ENCODE assay signal across 1 cellular context in genomic region chr9:74025402-74025894, GRCh38.
A peak's percentile ranks its signal among the peaks of the same experiment; 100 is the strongest.
TF ChIP-seq lines count a peak whose summit lies in the region.

No MANE protein-coding gene starts in this region.

TF ChIP-seq in HepG2, 621 proteins besides CTCF, POLR2A, EP300 and RAD21 (continued from another document and continues in another):
- TF ChIP-seq DRAP1 (CRISPR knock-in tag; IDR thresholded peaks at IDR 0.05) (no peak), CC2D1A (CRISPR knock-in tag; IDR thresholded peaks at IDR 0.05) (no peak), CBX2 (IDR thresholded peaks at IDR 0.05; ENCODE audit: low read depth, low read length) (no peak), CBX2 (CRISPR knock-in tag; IDR thresholded peaks at IDR 0.05; ENCODE audit: low read depth) (no peak), SMAD3 (CRISPR knock-in tag; IDR thresholded peaks at IDR 0.05) (peak; percentile 78), ATF5 (CRISPR knock-in tag; IDR thresholded peaks at IDR 0.05; ENCODE audit: low read depth) (no peak), ATM (IDR thresholded peaks at IDR 0.05; ENCODE audit: borderline replicate concordance) (no peak), ZNF441 (CRISPR knock-in tag; IDR thresholded peaks at IDR 0.05; ENCODE audit: borderline replicate concordance) (no peak), PRPF4 (IDR thresholded peaks at IDR 0.05; ENCODE audit: low read depth, low read length, poor library complexity, severe bottlenecking) (no peak), ZNF292 (CRISPR knock-in tag; IDR thresholded peaks at IDR 0.05; ENCODE audit: borderline replicate concordance, low read depth) (no peak), ZNF280D (CRISPR knock-in tag; IDR thresholded peaks at IDR 0.05) (no peak), TCF12 (IDR thresholded peaks at IDR 0.05) (no peak), TCF12 (CRISPR knock-in tag; IDR thresholded peaks at IDR 0.05) (no peak), IRF2 (CRISPR knock-in tag; IDR thresholded peaks at IDR 0.05) (no peak; the same call in 1 of the 2 replicates), SNAPC2 (CRISPR knock-in tag; IDR thresholded peaks at IDR 0.05) (no peak), MEIS2 (CRISPR knock-in tag; IDR thresholded peaks at IDR 0.05) (no peak), ZNF282 (IDR thresholded peaks at IDR 0.05; ENCODE audit: partially characterized antibody) (no peak), TRAFD1 (CRISPR knock-in tag; IDR thresholded peaks at IDR 0.05; ENCODE audit: borderline replicate concordance) (no peak), BCL3 (CRISPR knock-in tag; IDR thresholded peaks at IDR 0.05) (no peak), TEF (CRISPR knock-in tag; IDR thresholded peaks at IDR 0.05) (peak; percentile 91), ZNF382 (CRISPR knock-in tag; IDR thresholded peaks at IDR 0.05; ENCODE audit: borderline replicate concordance) (no peak), SMARCE1 (IDR thresholded peaks at IDR 0.05; ENCODE audit: borderline replicate concordance) (peak; percentile 4; the same call in 1 of the 2 replicates), ZBTB1 (CRISPR knock-in tag; IDR thresholded peaks at IDR 0.05; ENCODE audit: borderline replicate concordance) (no peak), TOE1 (CRISPR knock-in tag; IDR thresholded peaks at IDR 0.05) (0 out of 2 replicates have a peak, but pooled peaks have one; percentile 67), HNF4G (IDR thresholded peaks at IDR 0.05; ENCODE audit: borderline replicate concordance, low read depth, low read length) (peak; percentile 95), HNF4G (CRISPR knock-in tag; IDR thresholded peaks at IDR 0.05; ENCODE audit: borderline replicate concordance, low read depth) (peak; percentile 37; the same call in 1 of the 2 replicates), ZBTB3 (CRISPR knock-in tag; IDR thresholded peaks at IDR 0.05; ENCODE audit: borderline replicate concordance, low read depth) (no peak), NCOR1 (IDR thresholded peaks at IDR 0.05; ENCODE audit: borderline replicate concordance, low read length) (peak; percentile 88; the same call in 1 of the 2 replicates), SNAI1 (CRISPR knock-in tag; IDR thresholded peaks at IDR 0.05; ENCODE audit: borderline replicate concordance) (no peak), SETDB1 (CRISPR knock-in tag; IDR thresholded peaks at IDR 0.05; ENCODE audit: borderline replicate concordance) (no peak), ZNF772 (CRISPR knock-in tag; IDR thresholded peaks at IDR 0.05) (no peak), GPBP1L1 (CRISPR knock-in tag; IDR thresholded peaks at IDR 0.05) (no peak), ZNF224 (CRISPR knock-in tag; IDR thresholded peaks at IDR 0.05) (no peak), HNF1A (IDR thresholded peaks at IDR 0.05; ENCODE audit: low read depth) (peak; percentile 51; the same call in 1 of the 2 replicates), HNF1A (CRISPR knock-in tag; IDR thresholded peaks at IDR 0.05; ENCODE audit: borderline replicate concordance) (peak; percentile 76; the same call in 1 of the 2 replicates), ZBTB33 (CRISPR knock-in tag; IDR thresholded peaks at IDR 0.05) (no peak), JUN (CRISPR knock-in tag; IDR thresholded peaks at IDR 0.05) (peak; percentile 84; the same call in 1 of the 2 replicates), HNRNPLL (IDR thresholded peaks at IDR 0.05; ENCODE audit: low read depth, low read length, poor library complexity, severe bottlenecking) (no peak), FOXP4 (CRISPR knock-in tag; IDR thresholded peaks at IDR 0.05) (peak; percentile 92), IKZF1 (IDR thresholded peaks at IDR 0.05) (no peak), ZNF776 (CRISPR knock-in tag; IDR thresholded peaks at IDR 0.05) (no peak), ARNT (IDR thresholded peaks at IDR 0.05) (no peak)
